In the genomic region with DNA sequence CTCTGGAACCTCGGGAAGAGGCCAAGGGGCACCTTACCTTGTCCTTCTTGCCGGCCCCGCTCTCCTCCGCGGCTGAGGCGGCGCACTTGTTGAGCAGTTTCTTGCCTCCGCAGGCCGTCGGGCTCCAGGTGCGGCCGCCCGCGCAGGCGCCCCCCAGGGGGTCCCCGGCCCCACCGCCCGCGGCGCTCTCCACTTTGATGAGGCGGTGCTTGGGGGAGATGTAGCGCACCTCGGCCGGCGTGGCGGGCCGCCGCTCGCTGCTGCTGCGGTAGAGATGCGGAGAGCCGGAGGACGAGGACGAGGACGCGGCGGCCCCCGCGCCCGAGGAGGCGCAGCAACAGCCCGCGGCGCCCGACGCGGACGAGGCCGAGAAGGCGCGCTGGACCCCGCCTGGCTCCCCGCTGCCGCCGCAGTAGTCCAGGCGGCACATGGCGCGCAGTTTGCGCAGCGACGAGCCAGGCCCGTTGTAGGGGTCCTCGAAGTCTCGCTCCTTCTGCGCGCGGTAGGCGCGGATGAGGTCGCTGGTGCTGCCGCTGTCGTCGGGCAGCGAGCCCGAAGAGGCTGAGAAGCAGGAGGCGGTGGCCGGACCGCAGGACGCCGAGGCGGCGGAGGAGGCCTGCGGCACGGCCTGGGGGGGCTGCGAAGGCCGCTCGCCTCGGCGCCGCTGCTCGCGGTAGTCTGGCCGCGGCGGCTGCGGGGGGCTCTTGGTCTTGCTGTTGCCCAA, we compare ENCODE assay signal across 8 cellular contexts. TPM values are rescaled to one million over a fixed set of nuclear protein-coding genes. Genes with fewer than 3 reads are reported as not detected.
DNase-seq lines count a peak whose midpoint lies in the region; ATAC-seq, FAIRE-seq and TF ChIP-seq lines count a peak whose summit lies in the region.

No MANE protein-coding gene starts in this region.

- no peaks in the 10 kb centered on the region for H3F3A ChIP-seq in neural cell (ENCODE audit: insufficient read depth, low read length, poor library complexity, severe bottlenecking)

- peaks cover 0 to 7% of the 10 kb centered on the region in 2 donors for H3K27me3 Mint-ChIP-seq in T-cell

- H4K20me1 ChIP-seq in H1 (replicated peaks in 1 of 2; ENCODE audit: control insufficient read depth in 1 of 2, insufficient read depth in 2 of 2, low read length in 2 of 2) (peaks cover 9 to 21% of the 10 kb centered on the region in 2 experiments), neural cell (ENCODE audit: insufficient read depth) (peaks cover 5% of the 10 kb centered on the region)

- no peaks in the 10 kb centered on the region for H3K9me3 ChIP-seq in H1 (ENCODE audit: insufficient read depth in 2 of 2, low read depth in 1 of 2, low read length in 1 of 2)
- no peaks in the 10 kb centered on the region for H3K9me3 ChIP-seq in neural cell (ENCODE audit: low read length)

- H3K9ac ChIP-seq in H1 (replicated peaks in 1 of 4; ENCODE audit: extremely low read depth in 1 of 4, low read depth in 3 of 4, low read length in 3 of 4) (peak overlapping the region in 3 of 4 experiments; percentile 13 to 50 (median 42); a peak in 3 of 7 replicates), neural cell (ENCODE audit: low read length) (peak overlapping the region; percentile 86)

- no peak overlapping the region for H2AK5ac ChIP-seq in H1 (ENCODE audit: low read depth, low read length)

- H3K9me3 Mint-ChIP-seq in T-cell: no peaks in the 10 kb centered on the region

- H3K4me3 ChIP-seq in H1 (ENCODE audit: extremely low read depth in 1 of 4, insufficient read depth in 2 of 4, low read depth in 3 of 4, low read length in 4 of 4) (peak overlapping the region; percentile 45 to 86 (median 56)), neural cell (ENCODE audit: low read length) (peak overlapping the region; percentile 97)

- H2BK15ac ChIP-seq in H1 (ENCODE audit: low read length): no peak overlapping the region

- no peak overlapping the region for H3K14ac ChIP-seq in H1 (ENCODE audit: insufficient read length)

- peaks cover 18% of the 10 kb centered on the region for H3K23me2 ChIP-seq in H1 (ENCODE audit: low read depth, low read length)

- no peak overlapping the region for H2BK20ac ChIP-seq in H1 (ENCODE audit: low read length)

- peak overlapping the region; percentile 63 for H4K8ac ChIP-seq in H1 (ENCODE audit: extremely low read depth, insufficient read depth, low read length)

- no peak overlapping the region for H4K91ac ChIP-seq in H1 (replicated peaks; ENCODE audit: insufficient read length, low read length)

- H3K4me2 ChIP-seq in H1 (ENCODE audit: insufficient read depth in 1 of 2, low read depth in 2 of 2, low read length in 2 of 2): peak overlapping the region; percentile 97 to 100
- H3K4me2 ChIP-seq in neural cell (ENCODE audit: low read length): peak overlapping the region; percentile 97

- no peak overlapping the region for H3K4ac ChIP-seq in H1 (replicated peaks; ENCODE audit: insufficient read length, low read depth, low read length)

- no peak overlapping the region for H3K23ac ChIP-seq in H1 (ENCODE audit: insufficient read length)

- H3K9me2 ChIP-seq in neural cell (ENCODE audit: insufficient read depth, low read length): no peaks in the 10 kb centered on the region

- no peak for ATAC-seq in T-cell (replicated peaks in 1 of 4)
- ATAC-seq in HG02970 (IDR thresholded peaks at IDR 0.05; ENCODE audit: low FRiP score, unreplicated experiment): no peak
- ATAC-seq in HG02763 (IDR thresholded peaks at IDR 0.05; ENCODE audit: unreplicated experiment): no peak

- no peak overlapping the region for H2BK12ac ChIP-seq in H1 (ENCODE audit: low read depth, low read length)

- H2BK120ac ChIP-seq in H1 (replicated peaks; ENCODE audit: low read depth, low read length): no peak overlapping the region

- no peak for TF ChIP-seq POLR2A in H1 (IDR thresholded peaks at IDR 0.05; ENCODE audit: control extremely low read depth in 1 of 2, low read depth in 2 of 2, low read length in 2 of 2)

- H3K18ac ChIP-seq in H1 (ENCODE audit: extremely low read depth, low read length): peak overlapping the region; percentile 60

- H3K27ac Mint-ChIP-seq in T-cell: no peak overlapping the region

- 1% methylated on average over 67 of the region's 96 CpGs; no CpG with 5 or more reads in 1 of the 2 experiments for WGBS in H1 (ENCODE audit: extremely low coverage in 1 of 2, insufficient coverage in 1 of 2, insufficient read length in 1 of 2, insufficient replicate concordance in 2 of 2, low coverage in 1 of 2, low lambda C conversion rate in 2 of 2, missing lambda C conversion rate in 1 of 2), 2 experiments

- TF ChIP-seq CTCF in H1 (IDR thresholded peaks at IDR 0.05; ENCODE audit: control extremely low read depth in 1 of 3, insufficient read depth in 1 of 3, low read depth in 1 of 3, low read length in 3 of 3): no peak
- TF ChIP-seq CTCF in neural cell (IDR thresholded peaks at IDR 0.05; ENCODE audit: poor library complexity, severe bottlenecking): no peak

- FAIRE-seq in H1 (lab: Jason Lieb, UNC): no peak

- H3K36me3 ChIP-seq in H1 (ENCODE audit: control insufficient read depth in 2 of 4, insufficient read depth in 4 of 4, low read length in 3 of 4) (no peaks in the 10 kb centered on the region), neural cell (ENCODE audit: insufficient read depth, low read length) (no peaks in the 10 kb centered on the region)

- no peak overlapping the region for H4K5ac ChIP-seq in H1 (ENCODE audit: insufficient read length, low read depth, low read length)

- no peak for TF ChIP-seq RAD21 in H1 (IDR thresholded peaks at IDR 0.05 in 1 of 2, conservative IDR thresholded peaks at IDR 0.05 in 1 of 2; ENCODE audit: low read depth in 2 of 2, low read length in 2 of 2)
- TF ChIP-seq RAD21 in neural cell (conservative IDR thresholded peaks at IDR 0.05): no peak

- H3K36me3 Mint-ChIP-seq in T-cell: no peaks in the 10 kb centered on the region

- peaks cover 21 to 36% (median 27%) of the 10 kb centered on the region in 3 donors for H3K4me1 Mint-ChIP-seq in T-cell

- H3K27me3 ChIP-seq in H1 (replicated peaks in 1 of 4; ENCODE audit: control insufficient read depth in 3 of 4, extremely low read depth in 1 of 4, insufficient read depth in 3 of 4, low read length in 3 of 4) (peaks cover 0 to 16% (median 12%) of the 10 kb centered on the region in 4 experiments; a peak in 5 of 7 replicates), neural cell (ENCODE audit: insufficient read depth, low read depth, low read length) (no peaks in the 10 kb centered on the region)

- no peak overlapping the region for H2AFZ ChIP-seq in H1 (ENCODE audit: low read length)
- no peak overlapping the region for H2AFZ ChIP-seq in neural cell (ENCODE audit: low read depth, low read length)

- H3K4me1 ChIP-seq in H1 (replicated peaks in 1 of 4; ENCODE audit: control insufficient read depth in 3 of 4, insufficient read depth in 4 of 4, low read length in 3 of 4): peaks cover 0 to 34% (median 23%) of the 10 kb centered on the region in 4 experiments; a peak in 6 of 7 replicates

- H2BK5ac ChIP-seq in H1 (ENCODE audit: low read depth, low read length): no peak overlapping the region

- peaks cover 7% of the 10 kb centered on the region; the same call in 1 of the 2 replicates for H3K79me1 ChIP-seq in H1 (ENCODE audit: low read depth, low read length)

- TF ChIP-seq EP300 in H1 (IDR thresholded peaks at IDR 0.05; ENCODE audit: borderline replicate concordance in 1 of 2, low read depth in 2 of 2, low read length in 2 of 2) (no peak), neural cell (conservative IDR thresholded peaks at IDR 0.05; ENCODE audit: poor library complexity, severe bottlenecking) (no peak)

- H3K4me3 Mint-ChIP-seq in T-cell: peak overlapping the region; percentile 78 to 92 (median 86)

- H3K56ac ChIP-seq in H1 (replicated peaks; ENCODE audit: insufficient read length, low read depth, low read length): no peak overlapping the region

- H3K27ac ChIP-seq in H1 (ENCODE audit: low read depth, low read length) (no peak overlapping the region), neural cell (ENCODE audit: low read length) (peak overlapping the region; percentile 59)

- peak; percentile 63 for DNase-seq in NCI-H1092 treated with DMSO at 0.1 percent for 48 hours (lab: John Stamatoyannopoulos, UW)
- DNase-seq in NCI-H1092 (lab: John Stamatoyannopoulos, UW): no peak
- DNase-seq in T-cell: peak in 7 of 34 experiments; percentile 3 to 16 (median 10)
- DNase-seq in H1 (ENCODE audit: low read depth in 1 of 2, low spot score in 2 of 2): peak in 1 of 2 experiments; percentile 59
- DNase-seq in OCI-M1 (lab: John Stamatoyannopoulos, UW): no peak

- POLR2A ChIA-PET in T-cell (lab: Charles Lee): interaction anchor here in 1 of 2 donors (0.6 kb wide), 1 partner anchor 18 kb away, joined by 6 read pairs; no protein-coding TSS in a partner anchor
- POLR2A ChIA-PET in H1 (lab: Charles Lee; ENCODE audit: partially characterized antibody): interaction anchor here (0.9 to 1.4 kb wide), 7 partner anchors 10 to 295 kb away, joined by 3 to 9 read pairs (median 4); no protein-coding TSS in a partner anchor

- CTCF ChIA-PET in T-cell (lab: Charles Lee): interaction anchor here in 1 of 2 donors (0.6 to 1.2 kb wide), 2 partner anchors 154 to 165 kb away, joined by 3 read pairs; no protein-coding TSS in a partner anchor
- CTCF ChIA-PET in H1 (lab: Charles Lee; ENCODE audit: partially characterized antibody): interaction anchor here (0.7 to 2.4 kb wide), 11 partner anchors 10 to 154 kb away, joined by 3 to 16 read pairs (median 6); no protein-coding TSS in a partner anchor

- H3K79me2 ChIP-seq in H1 (ENCODE audit: control insufficient read depth in 1 of 2, insufficient read depth in 2 of 2, low read length in 2 of 2): peaks cover 3 to 39% of the 10 kb centered on the region in 2 experiments; a peak in 2 of 4 replicates
- H3K79me2 ChIP-seq in neural cell (replicated peaks; ENCODE audit: insufficient read depth, low read length): peaks cover 54% of the 10 kb centered on the region

TF ChIP-seq in H1, 55 proteins besides CTCF, POLR2A, EP300 and RAD21 (continues in another document):
- TF ChIP-seq TBP (IDR thresholded peaks at IDR 0.05; ENCODE audit: low read depth, low read length): no peak
- TF ChIP-seq CEBPB (IDR thresholded peaks at IDR 0.05; ENCODE audit: low read depth, low read length): no peak

TF ChIP-seq in neural cell, 6 proteins besides CTCF, POLR2A, EP300 and RAD21:
- no peak for TF ChIP-seq SMC3 (conservative IDR thresholded peaks at IDR 0.05; ENCODE audit: poor library complexity)
- TF ChIP-seq MXI1 (conservative IDR thresholded peaks at IDR 0.05; ENCODE audit: poor library complexity, severe bottlenecking): peak; percentile 61

RNA-seq across cellular contexts. Expression of a gene that starts 1.0 kb away (rescaled TPM):
- 1 to 10 TPM; 1.2 to 1.5 (median 1.3) TPM for total RNA-seq in T-cell
- 12.6 and 13.7 TPM in 2 replicates for total RNA-seq in H1 (2021; fragmentation: NEBNext Ultra II Directional; extraction: Animal tissue kit (Norgen Biotek cat#: 25700))
- polyA plus RNA-seq in H1 (2011; rRNA removed): 4.1 and 7.1 TPM in 2 replicates
- polyA plus RNA-seq in H1 (2011; cell fraction: cytosol; rRNA removed): 7.7 TPM
- 8.0 TPM for polyA plus RNA-seq in H1 (2011; cell fraction: nucleus; rRNA removed)
- 5.9 to 8.4 TPM (median 7.6 TPM) in 4 replicates for polyA plus RNA-seq in H1 (2012, experiment 1 of 2)
- polyA plus RNA-seq in H1 (2012, experiment 2 of 2): 6.2 TPM
- 4.7 TPM for polyA plus RNA-seq in H1 (2013, experiment 1 of 2)
- polyA plus RNA-seq in H1 (2013, experiment 2 of 2): 5.2 TPM
- 3.8 and 6.1 TPM in 2 replicates for polyA minus RNA-seq in H1 (2011; rRNA and poly(A)+ RNA removed)
- 9.8 TPM for polyA minus RNA-seq in H1 (2011; cell fraction: cytosol; rRNA and poly(A)+ RNA removed)
- polyA minus RNA-seq in H1 (2011; cell fraction: nucleus; rRNA and poly(A)+ RNA removed): 12.9 TPM
- 17.5 and 19.4 TPM in 2 replicates for polyA plus RNA-seq in neural cell
- 38.4 and 43.1 TPM in 2 replicates for polyA minus RNA-seq in neural cell
